Comparison of ENCODE assay signal across 15 cellular contexts in genomic region chr22:28560005-28560742, GRCh38.
DNase-seq lines count a peak whose midpoint lies in the region; ATAC-seq, FAIRE-seq and TF ChIP-seq lines count a peak whose summit lies in the region.
"Had no signal": no experiment of that assay in that cellular context is flagged by ENCODE, and none has a peak within 500 bp of the region (broad histone marks: within the 10 kb centered on the region; RNA-seq: fewer than 3 reads in every experiment).

No MANE protein-coding gene starts in this region.

- H3K27ac ChIP-seq in PC-3 (ENCODE audit: low read length) (no peak overlapping the region), endothelial cell of umbilical vein (ENCODE audit: insufficient read depth, low read depth, low read length) (no peak overlapping the region), psoas muscle (no peak overlapping the region)

- H3K4me2 ChIP-seq in PC-3 (ENCODE audit: low read length) = no peak overlapping the region
- H3K4me2 ChIP-seq in endothelial cell of umbilical vein (ENCODE audit: insufficient read depth, low read length) = no peak overlapping the region

- H3K4me1 ChIP-seq in PC-3 (ENCODE audit: insufficient read depth, low read length) (peaks cover 7% of the 10 kb centered on the region; the same call in 1 of the 2 replicates), endothelial cell of umbilical vein (ENCODE audit: control insufficient read depth, extremely low read depth, insufficient read depth, low read length) (peaks cover 9% of the 10 kb centered on the region), BE2C (no peaks in the 10 kb centered on the region), psoas muscle (no peaks in the 10 kb centered on the region)

- H3K79me2 ChIP-seq in PC-3 (ENCODE audit: low read length) = no peaks in the 10 kb centered on the region
- no peaks in the 10 kb centered on the region for H3K79me2 ChIP-seq in endothelial cell of umbilical vein (ENCODE audit: control insufficient read depth, insufficient read depth, low read length)

- dilution Hi-C loops in endothelial cell of umbilical vein (cut with MboI; ENCODE audit: extremely low pct_ligation_motif_present, low sequenced_read_pairs) = no loop called here

- peak overlapping the region; percentile 3 for H3K27ac Mint-ChIP-seq in mesothelial cell of epicardium
- H3K27ac Mint-ChIP-seq: activated naive CD4-positive, alpha-beta T cell treated with anti-CD3 and anti-CD28 coated beads, Interleukin-2, amount 50 U/mL, for 24 hours; effector memory CD8-positive, alpha-beta T cell had no signal

- intact Hi-C loops in PC-3 (cut with micrococcal nuclease) = no loop called here
- intact Hi-C loops in endothelial cell of umbilical vein (cut with micrococcal nuclease) = no loop called here
- intact Hi-C loops in psoas muscle (cut with DNase I) = no loop called here

- no peak for ATAC-seq in PC-3
- no peak for ATAC-seq in psoas muscle
- ATAC-seq: effector memory CD8-positive, alpha-beta T cell had no signal

- H2AFZ ChIP-seq in PC-3 (ENCODE audit: low read length) (no peak overlapping the region), endothelial cell of umbilical vein (ENCODE audit: low read depth, low read length) (no peak overlapping the region)

- no peak for TF ChIP-seq POLR2A in endothelial cell of umbilical vein (IDR thresholded peaks at IDR 0.05; ENCODE audit: low read depth, low read length)

- H3K27me3 Mint-ChIP-seq in mesothelial cell of epicardium (ENCODE audit: low read depth) = no peaks in the 10 kb centered on the region

- peaks cover 7% of the 10 kb centered on the region for H3K4me1 Mint-ChIP-seq in mesothelial cell of epicardium
- H3K4me1 Mint-ChIP-seq: activated naive CD4-positive, alpha-beta T cell treated with anti-CD3 and anti-CD28 coated beads, Interleukin-2, amount 50 U/mL, for 24 hours; neural crest cell had no signal

- no peaks in the 10 kb centered on the region for H3K9me1 ChIP-seq in endothelial cell of umbilical vein (replicated peaks; ENCODE audit: control insufficient read depth, extremely low read depth, insufficient read depth, low read length)

- H4K20me1 ChIP-seq in PC-3 (ENCODE audit: low read length) (no peaks in the 10 kb centered on the region), endothelial cell of umbilical vein (replicated peaks; ENCODE audit: control insufficient read depth, extremely low read depth, insufficient read depth, low read length) (no peaks in the 10 kb centered on the region)

- DNase-seq in GM03348 (ENCODE audit: low spot score) (peak; percentile 37), PC-3 (peak; percentile 33), endothelial cell of umbilical vein (ENCODE audit: low read depth, low spot score) (peak; percentile 32), mesothelial cell of epicardium (ENCODE audit: low spot score in 2 of 2, unreplicated experiment in 2 of 2) (no peak), DMS153 (lab: John Stamatoyannopoulos, UW) (no peak), BE2C (no peak), cortex of kidney (lab: John Stamatoyannopoulos, UW) (no peak), psoas muscle (no peak)
- DNase-seq: activated CD4-positive, alpha-beta T cell treated with anti-CD3 and anti-CD28 coated beads, Interleukin-2, amount 50 U/mL, for 48 hours; DMS79 treated with DMSO at 0.1 percent for 48 hours; effector memory CD8-positive, alpha-beta T cell; NCI-H1105 treated with DMSO at 0.1 percent for 48 hours; NCI-H748 treated with DMSO at 0.1 percent for 48 hours had no signal

- H3K9me3 Mint-ChIP-seq in mesothelial cell of epicardium = peaks cover 14% of the 10 kb centered on the region
- H3K9me3 Mint-ChIP-seq: effector memory CD8-positive, alpha-beta T cell had no signal

- 90 to 98% (median 93%) methylated on average over 2 of the region's 2 CpGs for WGBS in psoas muscle, 3 donors

- H3K4me3 Mint-ChIP-seq in mesothelial cell of epicardium = no peak overlapping the region
- H3K4me3 Mint-ChIP-seq: activated naive CD4-positive, alpha-beta T cell treated with anti-CD3 and anti-CD28 coated beads, Interleukin-2, amount 50 U/mL, for 24 hours; effector memory CD8-positive, alpha-beta T cell; neural crest cell had no signal

- H3K4me3 ChIP-seq in PC-3 (ENCODE audit: low read length) (no peak overlapping the region), endothelial cell of umbilical vein (replicated peaks in 1 of 3; ENCODE audit: insufficient read depth in 1 of 3, low read depth in 1 of 3, low read length in 3 of 3) (no peak overlapping the region), BE2C (ENCODE audit: low read depth, low read length) (no peak overlapping the region), psoas muscle (no peak overlapping the region)

- H3F3A ChIP-seq in PC-3 (ENCODE audit: low read length, unreplicated experiment) = no peaks in the 10 kb centered on the region

- TF ChIP-seq CTCF in PC-3 (conservative IDR thresholded peaks at IDR 0.05; ENCODE audit: low read depth, low read length) (no peak), endothelial cell of umbilical vein (IDR thresholded peaks at IDR 0.05; ENCODE audit: extremely low read depth in 1 of 2, insufficient read depth in 1 of 2, low read depth in 1 of 2, low read length in 2 of 2) (no peak), mesothelial cell of epicardium (IDR thresholded peaks at IDR 0.05; ENCODE audit: unreplicated experiment) (no peak), BE2C (IDR thresholded peaks at IDR 0.05; ENCODE audit: low read depth, low read length) (no peak), psoas muscle (IDR thresholded peaks at IDR 0.05) (no peak)

- H3K36me3 Mint-ChIP-seq in mesothelial cell of epicardium = peaks cover 10% of the 10 kb centered on the region

- CTCF ChIA-PET in PC-3 (lab: Charles Lee) (no interaction called here), endothelial cell of umbilical vein (lab: Charles Lee) (no interaction called here)

- no peak for FAIRE-seq in endothelial cell of umbilical vein (lab: Jason Lieb, UNC)

- H3K9me2 ChIP-seq in PC-3 (replicated peaks; ENCODE audit: low read length) = no peaks in the 10 kb centered on the region

- H3K9me3 ChIP-seq in PC-3 (ENCODE audit: low read length) (no peaks in the 10 kb centered on the region), endothelial cell of umbilical vein (replicated peaks; ENCODE audit: control insufficient read depth, insufficient read depth, low read length) (no peaks in the 10 kb centered on the region), BE2C (no peaks in the 10 kb centered on the region), psoas muscle (no peaks in the 10 kb centered on the region)

- no peaks in the 10 kb centered on the region for H3K27me3 ChIP-seq in PC-3 (ENCODE audit: low read length)
- H3K27me3 ChIP-seq in endothelial cell of umbilical vein (ENCODE audit: control insufficient read depth in 2 of 2, insufficient read depth in 2 of 2, low read length in 2 of 2) = no peaks in the 10 kb centered on the region
- H3K27me3 ChIP-seq in BE2C = no peaks in the 10 kb centered on the region
- no peaks in the 10 kb centered on the region for H3K27me3 ChIP-seq in psoas muscle (ENCODE audit: insufficient read depth in 3 of 3, low read length in 2 of 3)

- POLR2A ChIA-PET in PC-3 (lab: Charles Lee; ENCODE audit: unreplicated experiment) = no interaction called here
- POLR2A ChIA-PET in endothelial cell of umbilical vein (lab: Charles Lee) = no interaction called here

- H3K9ac ChIP-seq in PC-3 (ENCODE audit: low read length) (no peak overlapping the region), endothelial cell of umbilical vein (replicated peaks; ENCODE audit: extremely low read depth, insufficient read depth, low read length) (no peak overlapping the region)

- no peaks in the 10 kb centered on the region for H3K36me3 ChIP-seq in PC-3 (ENCODE audit: low read depth, low read length)
- no peaks in the 10 kb centered on the region for H3K36me3 ChIP-seq in endothelial cell of umbilical vein (ENCODE audit: control insufficient read depth in 2 of 2, extremely low read depth in 1 of 2, insufficient read depth in 2 of 2, low read length in 2 of 2)
- no peaks in the 10 kb centered on the region for H3K36me3 ChIP-seq in BE2C
- H3K36me3 ChIP-seq in psoas muscle (ENCODE audit: insufficient read depth in 1 of 2, low read depth in 1 of 2) = no peaks in the 10 kb centered on the region

- no TSS peak for BruUV-seq in PC-3 (replicated peaks; lab: Mats Ljungman, UMichigan)
- no TSS peak for BruUV-seq in endothelial cell of umbilical vein (replicated peaks; lab: Mats Ljungman, UMichigan)

TF ChIP-seq in endothelial cell of umbilical vein, 7 proteins besides CTCF, POLR2A, EP300 and RAD21:
- TF ChIP-seq GATA2 (IDR thresholded peaks at IDR 0.05; ENCODE audit: insufficient read depth, insufficient read length, low read depth, low read length) = peak; percentile 42
- TF ChIP-seq EZH2 (IDR thresholded peaks at IDR 0.05; ENCODE audit: borderline replicate concordance, low read depth, low read length, severe bottlenecking) = no peak
- no peak for TF ChIP-seq MAX (IDR thresholded peaks at IDR 0.05; ENCODE audit: insufficient read depth, insufficient read length)
- TF ChIP-seq JUN (IDR thresholded peaks at IDR 0.05; ENCODE audit: borderline replicate concordance, insufficient read depth, insufficient read length, low read depth) = peak; percentile 36
- TF ChIP-seq FOS (IDR thresholded peaks at IDR 0.05; ENCODE audit: borderline replicate concordance, insufficient read depth, low read length) = peak; percentile 3
- TF ChIP-seq MYC (IDR thresholded peaks at IDR 0.05; ENCODE audit: low read depth, low read length) = no peak
- TF ChIP-seq POLR2AphosphoS5 (IDR thresholded peaks at IDR 0.05; ENCODE audit: insufficient read depth, low read depth, low read length) = no peak

Comparison
In these comparisons a context has a peak if more than half of its experiments do, and no peak if none do; other contexts are left out.
1. DNase-seq: peak in GM03348 (single experiment), PC-3 (single experiment) and endothelial cell of umbilical vein (single experiment); none in mesothelial cell of epicardium (0 of 2), DMS153 (single experiment), BE2C (single experiment), cortex of kidney (single experiment) and psoas muscle (0 of 2).